ENCODE assay signal across 3 cellular contexts in the genomic region with DNA sequence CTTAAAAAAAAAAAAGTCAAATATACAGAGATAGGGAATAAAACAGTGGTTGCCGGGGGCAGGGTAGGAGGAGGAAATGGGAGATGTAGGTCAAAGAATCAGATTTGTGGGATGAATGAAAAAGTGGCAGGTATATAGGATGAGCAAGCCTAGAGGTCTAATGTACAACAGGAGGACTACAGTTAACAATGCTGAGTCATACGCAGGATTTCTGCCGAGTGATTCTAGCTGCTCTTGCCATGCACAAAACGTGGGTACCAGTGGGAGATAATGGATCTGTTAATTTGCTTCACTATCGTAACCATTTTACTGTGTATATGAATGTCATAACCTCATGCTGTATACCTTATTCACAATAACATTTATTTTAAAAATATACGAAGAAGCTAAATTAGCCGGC.
TF ChIP-seq lines count a peak whose summit lies in the region.

No MANE protein-coding gene starts in this region.

TF ChIP-seq in A549, 52 proteins besides CTCF, POLR2A, EP300 and RAD21:
- no peak for TF ChIP-seq RCOR1 (IDR thresholded peaks at IDR 0.05; ENCODE audit: low read depth, low read length)
- TF ChIP-seq, protein P1, sequence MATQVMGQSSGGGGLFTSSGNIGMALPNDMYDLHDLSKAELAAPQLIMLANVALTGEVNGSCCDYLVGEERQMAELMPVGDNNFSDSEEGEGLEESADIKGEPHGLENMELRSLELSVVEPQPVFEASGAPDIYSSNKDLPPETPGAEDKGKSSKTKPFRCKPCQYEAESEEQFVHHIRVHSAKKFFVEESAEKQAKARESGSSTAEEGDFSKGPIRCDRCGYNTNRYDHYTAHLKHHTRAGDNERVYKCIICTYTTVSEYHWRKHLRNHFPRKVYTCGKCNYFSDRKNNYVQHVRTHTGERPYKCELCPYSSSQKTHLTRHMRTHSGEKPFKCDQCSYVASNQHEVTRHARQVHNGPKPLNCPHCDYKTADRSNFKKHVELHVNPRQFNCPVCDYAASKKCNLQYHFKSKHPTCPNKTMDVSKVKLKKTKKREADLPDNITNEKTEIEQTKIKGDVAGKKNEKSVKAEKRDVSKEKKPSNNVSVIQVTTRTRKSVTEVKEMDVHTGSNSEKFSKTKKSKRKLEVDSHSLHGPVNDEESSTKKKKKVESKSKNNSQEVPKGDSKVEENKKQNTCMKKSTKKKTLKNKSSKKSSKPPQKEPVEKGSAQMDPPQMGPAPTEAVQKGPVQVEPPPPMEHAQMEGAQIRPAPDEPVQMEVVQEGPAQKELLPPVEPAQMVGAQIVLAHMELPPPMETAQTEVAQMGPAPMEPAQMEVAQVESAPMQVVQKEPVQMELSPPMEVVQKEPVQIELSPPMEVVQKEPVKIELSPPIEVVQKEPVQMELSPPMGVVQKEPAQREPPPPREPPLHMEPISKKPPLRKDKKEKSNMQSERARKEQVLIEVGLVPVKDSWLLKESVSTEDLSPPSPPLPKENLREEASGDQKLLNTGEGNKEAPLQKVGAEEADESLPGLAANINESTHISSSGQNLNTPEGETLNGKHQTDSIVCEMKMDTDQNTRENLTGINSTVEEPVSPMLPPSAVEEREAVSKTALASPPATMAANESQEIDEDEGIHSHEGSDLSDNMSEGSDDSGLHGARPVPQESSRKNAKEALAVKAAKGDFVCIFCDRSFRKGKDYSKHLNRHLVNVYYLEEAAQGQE (IDR thresholded peaks at IDR 0.05): no peak
- peak; percentile 31 for TF ChIP-seq MAFK (IDR thresholded peaks at IDR 0.05; ENCODE audit: partially characterized antibody)

TF ChIP-seq in IMR-90, 13 proteins besides CTCF, POLR2A, EP300 and RAD21:
- TF ChIP-seq ELK1 (IDR thresholded peaks at IDR 0.05; ENCODE audit: borderline replicate concordance, low read depth, low read length) (no peak), NFE2L2 (IDR thresholded peaks at IDR 0.05; ENCODE audit: low read depth, low read length) (peak; percentile 47; the same call in 1 of the 2 replicates)

TF ChIP-seq in K562, 482 proteins besides CTCF, POLR2A, EP300 and RAD21:
- TF ChIP-seq COPS2 (conservative IDR thresholded peaks at IDR 0.05): no peak
- peak; percentile 66; the same call in 1 of the 2 replicates for TF ChIP-seq C11orf30 (IDR thresholded peaks at IDR 0.05; ENCODE audit: low read depth)
- TF ChIP-seq ZNF274 (IDR thresholded peaks at IDR 0.05; ENCODE audit: borderline replicate concordance, low read depth, low read length): no peak
- TF ChIP-seq RBM25 (IDR thresholded peaks at IDR 0.05; ENCODE audit: low read depth, low read length, severe bottlenecking): no peak
- no peak for TF ChIP-seq KLF1 (tag; IDR thresholded peaks at IDR 0.05)
- TF ChIP-seq MAFG (tag; conservative IDR thresholded peaks at IDR 0.05): peak; percentile 75
- TF ChIP-seq DACH1 (IDR thresholded peaks at IDR 0.05; ENCODE audit: partially characterized antibody): no peak
- TF ChIP-seq NFE2 (IDR thresholded peaks at IDR 0.05; ENCODE audit: low read depth): peak; percentile 69
- peak; percentile 69 for TF ChIP-seq ZNF316 (IDR thresholded peaks at IDR 0.05)
